2 cellular contexts compared by ENCODE assay signal in the genomic region with DNA sequence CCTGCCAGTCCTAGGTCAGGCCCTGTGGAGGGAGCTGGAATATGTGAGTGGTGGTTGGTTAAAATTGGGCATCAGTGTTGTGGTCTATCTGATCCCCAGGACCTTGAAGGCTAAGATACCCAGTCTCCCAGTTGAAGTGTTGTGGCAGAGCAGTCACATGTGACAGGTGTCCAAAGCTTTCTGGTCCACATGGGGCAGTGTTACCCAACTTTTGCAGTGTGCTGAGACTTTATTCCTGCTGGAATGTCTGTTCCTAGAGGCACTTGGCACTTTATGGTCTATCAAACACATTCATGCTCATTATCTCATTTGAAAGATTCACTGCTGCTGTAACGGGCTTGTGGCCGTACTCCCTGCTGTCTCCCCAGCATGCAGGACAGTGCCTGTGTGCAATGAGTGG.
TF ChIP-seq lines count a peak whose summit lies in the region.

No MANE protein-coding gene starts in this region.

TF ChIP-seq in GM23338, 12 proteins besides CTCF, POLR2A, EP300 and RAD21:
- no peak for TF ChIP-seq POLR2AphosphoS5 (IDR thresholded peaks at IDR 0.05; ENCODE audit: low read depth)
- no peak for TF ChIP-seq STAT1 (IDR thresholded peaks at IDR 0.05; ENCODE audit: unreplicated experiment)
- no peak for TF ChIP-seq CREB1 (CRISPR knock-in tag; IDR thresholded peaks at IDR 0.05; ENCODE audit: low read depth)
- TF ChIP-seq, protein P1, sequence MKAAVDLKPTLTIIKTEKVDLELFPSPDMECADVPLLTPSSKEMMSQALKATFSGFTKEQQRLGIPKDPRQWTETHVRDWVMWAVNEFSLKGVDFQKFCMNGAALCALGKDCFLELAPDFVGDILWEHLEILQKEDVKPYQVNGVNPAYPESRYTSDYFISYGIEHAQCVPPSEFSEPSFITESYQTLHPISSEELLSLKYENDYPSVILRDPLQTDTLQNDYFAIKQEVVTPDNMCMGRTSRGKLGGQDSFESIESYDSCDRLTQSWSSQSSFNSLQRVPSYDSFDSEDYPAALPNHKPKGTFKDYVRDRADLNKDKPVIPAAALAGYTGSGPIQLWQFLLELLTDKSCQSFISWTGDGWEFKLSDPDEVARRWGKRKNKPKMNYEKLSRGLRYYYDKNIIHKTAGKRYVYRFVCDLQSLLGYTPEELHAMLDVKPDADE (IDR thresholded peaks at IDR 0.05) = no peak
- TF ChIP-seq JUNB (IDR thresholded peaks at IDR 0.05; ENCODE audit: unreplicated experiment) = no peak
- TF ChIP-seq ZNF331 (CRISPR knock-in tag; IDR thresholded peaks at IDR 0.05; ENCODE audit: low read depth) = no peak
- TF ChIP-seq, protein P2, sequence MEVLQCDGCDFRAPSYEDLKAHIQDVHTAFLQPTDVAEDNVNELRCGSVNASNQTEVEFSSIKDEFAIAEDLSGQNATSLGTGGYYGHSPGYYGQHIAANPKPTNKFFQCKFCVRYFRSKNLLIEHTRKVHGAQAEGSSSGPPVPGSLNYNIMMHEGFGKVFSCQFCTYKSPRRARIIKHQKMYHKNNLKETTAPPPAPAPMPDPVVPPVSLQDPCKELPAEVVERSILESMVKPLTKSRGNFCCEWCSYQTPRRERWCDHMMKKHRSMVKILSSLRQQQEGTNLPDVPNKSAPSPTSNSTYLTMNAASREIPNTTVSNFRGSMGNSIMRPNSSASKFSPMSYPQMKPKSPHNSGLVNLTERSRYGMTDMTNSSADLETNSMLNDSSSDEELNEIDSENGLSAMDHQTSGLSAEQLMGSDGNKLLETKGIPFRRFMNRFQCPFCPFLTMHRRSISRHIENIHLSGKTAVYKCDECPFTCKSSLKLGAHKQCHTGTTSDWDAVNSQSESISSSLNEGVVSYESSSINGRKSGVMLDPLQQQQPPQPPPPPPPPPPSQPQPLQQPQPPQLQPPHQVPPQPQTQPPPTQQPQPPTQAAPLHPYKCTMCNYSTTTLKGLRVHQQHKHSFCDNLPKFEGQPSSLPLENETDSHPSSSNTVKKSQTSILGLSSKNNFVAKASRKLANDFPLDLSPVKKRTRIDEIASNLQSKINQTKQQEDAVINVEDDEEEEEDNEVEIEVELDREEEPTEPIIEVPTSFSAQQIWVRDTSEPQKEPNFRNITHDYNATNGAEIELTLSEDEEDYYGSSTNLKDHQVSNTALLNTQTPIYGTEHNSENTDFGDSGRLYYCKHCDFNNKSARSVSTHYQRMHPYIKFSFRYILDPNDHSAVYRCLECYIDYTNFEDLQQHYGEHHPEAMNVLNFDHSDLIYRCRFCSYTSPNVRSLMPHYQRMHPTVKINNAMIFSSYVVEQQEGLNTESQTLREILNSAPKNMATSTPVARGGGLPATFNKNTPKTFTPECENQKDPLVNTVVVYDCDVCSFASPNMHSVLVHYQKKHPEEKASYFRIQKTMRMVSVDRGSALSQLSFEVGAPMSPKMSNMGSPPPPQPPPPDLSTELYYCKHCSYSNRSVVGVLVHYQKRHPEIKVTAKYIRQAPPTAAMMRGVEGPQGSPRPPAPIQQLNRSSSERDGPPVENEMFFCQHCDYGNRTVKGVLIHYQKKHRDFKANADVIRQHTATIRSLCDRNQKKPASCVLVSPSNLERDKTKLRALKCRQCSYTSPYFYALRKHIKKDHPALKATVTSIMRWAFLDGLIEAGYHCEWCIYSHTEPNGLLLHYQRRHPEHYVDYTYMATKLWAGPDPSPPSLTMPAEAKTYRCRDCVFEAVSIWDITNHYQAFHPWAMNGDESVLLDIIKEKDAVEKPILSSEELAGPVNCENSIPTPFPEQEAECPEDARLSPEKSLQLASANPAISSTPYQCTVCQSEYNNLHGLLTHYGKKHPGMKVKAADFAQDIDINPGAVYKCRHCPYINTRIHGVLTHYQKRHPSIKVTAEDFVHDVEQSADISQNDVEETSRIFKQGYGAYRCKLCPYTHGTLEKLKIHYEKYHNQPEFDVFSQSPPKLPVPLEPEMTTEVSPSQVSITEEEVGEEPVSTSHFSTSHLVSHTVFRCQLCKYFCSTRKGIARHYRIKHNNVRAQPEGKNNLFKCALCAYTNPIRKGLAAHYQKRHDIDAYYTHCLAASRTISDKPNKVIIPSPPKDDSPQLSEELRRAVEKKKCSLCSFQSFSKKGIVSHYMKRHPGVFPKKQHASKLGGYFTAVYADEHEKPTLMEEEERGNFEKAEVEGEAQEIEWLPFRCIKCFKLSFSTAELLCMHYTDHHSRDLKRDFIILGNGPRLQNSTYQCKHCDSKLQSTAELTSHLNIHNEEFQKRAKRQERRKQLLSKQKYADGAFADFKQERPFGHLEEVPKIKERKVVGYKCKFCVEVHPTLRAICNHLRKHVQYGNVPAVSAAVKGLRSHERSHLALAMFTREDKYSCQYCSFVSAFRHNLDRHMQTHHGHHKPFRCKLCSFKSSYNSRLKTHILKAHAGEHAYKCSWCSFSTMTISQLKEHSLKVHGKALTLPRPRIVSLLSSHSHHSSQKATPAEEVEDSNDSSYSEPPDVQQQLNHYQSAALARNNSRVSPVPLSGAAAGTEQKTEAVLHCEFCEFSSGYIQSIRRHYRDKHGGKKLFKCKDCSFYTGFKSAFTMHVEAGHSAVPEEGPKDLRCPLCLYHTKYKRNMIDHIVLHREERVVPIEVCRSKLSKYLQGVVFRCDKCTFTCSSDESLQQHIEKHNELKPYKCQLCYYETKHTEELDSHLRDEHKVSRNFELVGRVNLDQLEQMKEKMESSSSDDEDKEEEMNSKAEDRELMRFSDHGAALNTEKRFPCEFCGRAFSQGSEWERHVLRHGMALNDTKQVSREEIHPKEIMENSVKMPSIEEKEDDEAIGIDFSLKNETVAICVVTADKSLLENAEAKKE (CRISPR knock-in tag; IDR thresholded peaks at IDR 0.05) = no peak
- no peak for TF ChIP-seq EZH2phosphoT487 (IDR thresholded peaks at IDR 0.05; ENCODE audit: unreplicated experiment)
- no peak for TF ChIP-seq NANOG (IDR thresholded peaks at IDR 0.05; ENCODE audit: borderline replicate concordance)
- no peak for TF ChIP-seq ZNF114 (CRISPR knock-in tag; IDR thresholded peaks at IDR 0.05)
TF ChIP-seq in GM23338: peak in this region for 0.

TF ChIP-seq in HepG2, 621 proteins besides CTCF, POLR2A, EP300 and RAD21:
- TF ChIP-seq, protein P3, sequence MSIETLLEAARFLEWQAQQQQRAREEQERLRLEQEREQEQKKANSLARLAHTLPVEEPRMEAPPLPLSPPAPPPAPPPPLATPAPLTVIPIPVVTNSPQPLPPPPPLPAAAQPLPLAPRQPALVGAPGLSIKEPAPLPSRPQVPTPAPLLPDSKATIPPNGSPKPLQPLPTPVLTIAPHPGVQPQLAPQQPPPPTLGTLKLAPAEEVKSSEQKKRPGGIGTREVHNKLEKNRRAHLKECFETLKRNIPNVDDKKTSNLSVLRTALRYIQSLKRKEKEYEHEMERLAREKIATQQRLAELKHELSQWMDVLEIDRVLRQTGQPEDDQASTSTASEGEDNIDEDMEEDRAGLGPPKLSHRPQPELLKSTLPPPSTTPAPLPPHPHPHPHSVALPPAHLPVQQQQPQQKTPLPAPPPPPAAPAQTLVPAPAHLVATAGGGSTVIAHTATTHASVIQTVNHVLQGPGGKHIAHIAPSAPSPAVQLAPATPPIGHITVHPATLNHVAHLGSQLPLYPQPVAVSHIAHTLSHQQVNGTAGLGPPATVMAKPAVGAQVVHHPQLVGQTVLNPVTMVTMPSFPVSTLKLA (IDR thresholded peaks at IDR 0.05) = peak; percentile 87
- no peak for TF ChIP-seq ATM (IDR thresholded peaks at IDR 0.05; ENCODE audit: borderline replicate concordance)
